1 cellular context compared by ENCODE assay signal in the genomic region with DNA sequence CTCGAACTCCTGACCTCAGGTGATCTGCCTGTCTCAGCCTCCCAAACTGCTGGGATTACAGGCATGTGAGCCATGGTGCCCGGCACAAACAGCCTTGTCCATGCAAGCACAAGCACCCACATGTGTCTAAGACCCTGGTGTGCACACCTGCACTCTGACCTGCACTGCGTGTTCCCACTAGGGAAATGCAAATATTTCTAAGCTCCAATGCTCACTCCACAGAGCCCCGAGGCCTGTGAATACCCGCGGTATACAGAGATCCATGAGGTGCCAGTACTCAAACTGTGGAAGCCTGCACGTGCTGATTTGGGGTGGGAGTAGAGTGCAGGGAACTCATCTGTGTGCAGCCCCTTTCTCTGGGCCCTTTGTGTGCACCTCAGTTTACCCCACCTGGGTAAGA.
TF ChIP-seq lines count a peak whose summit lies in the region.

No MANE protein-coding gene starts in this region.

TF ChIP-seq in HCT116, 20 proteins besides CTCF, POLR2A, EP300 and RAD21:
- no peak for TF ChIP-seq ZFX (IDR thresholded peaks at IDR 0.05)
